2 cellular contexts compared by ENCODE assay signal in the genomic region with DNA sequence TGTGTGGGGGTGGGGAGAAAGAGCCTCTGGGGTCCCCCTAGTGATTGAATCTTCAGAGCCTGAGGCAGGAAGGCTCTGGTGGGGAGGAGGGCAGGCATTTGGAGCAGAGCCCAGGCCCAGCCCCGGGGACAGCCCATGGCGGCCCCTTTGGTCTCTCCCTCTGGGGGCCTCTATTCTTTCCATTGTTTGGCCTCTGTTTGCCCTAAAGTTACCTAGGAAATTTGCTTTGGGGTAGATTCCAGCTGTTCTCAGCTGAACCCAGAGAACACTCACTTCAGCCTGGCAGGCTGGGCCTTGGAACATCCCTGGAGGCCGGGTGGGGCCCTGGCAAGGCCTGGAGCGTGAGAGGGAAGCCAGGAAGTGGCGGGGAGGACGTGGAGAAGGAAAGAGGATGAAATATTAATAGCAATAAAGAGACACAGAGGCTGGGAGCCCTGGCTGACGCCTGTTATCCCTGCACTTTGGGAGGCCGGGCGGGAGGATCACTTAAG.
TF ChIP-seq lines count a peak whose summit lies in the region.

No MANE protein-coding gene starts in this region.

TF ChIP-seq in IMR-90, 13 proteins besides CTCF, POLR2A, EP300 and RAD21:
- TF ChIP-seq MXI1 (IDR thresholded peaks at IDR 0.05; ENCODE audit: borderline replicate concordance, low read depth, low read length) (no peak), MAFK (IDR thresholded peaks at IDR 0.05; ENCODE audit: low read depth, low read length) (no peak)
- TF ChIP-seq, protein P1, sequence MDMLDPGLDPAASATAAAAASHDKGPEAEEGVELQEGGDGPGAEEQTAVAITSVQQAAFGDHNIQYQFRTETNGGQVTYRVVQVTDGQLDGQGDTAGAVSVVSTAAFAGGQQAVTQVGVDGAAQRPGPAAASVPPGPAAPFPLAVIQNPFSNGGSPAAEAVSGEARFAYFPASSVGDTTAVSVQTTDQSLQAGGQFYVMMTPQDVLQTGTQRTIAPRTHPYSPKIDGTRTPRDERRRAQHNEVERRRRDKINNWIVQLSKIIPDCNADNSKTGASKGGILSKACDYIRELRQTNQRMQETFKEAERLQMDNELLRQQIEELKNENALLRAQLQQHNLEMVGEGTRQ (IDR thresholded peaks at IDR 0.05; ENCODE audit: low read depth, low read length), result no peak
TF ChIP-seq in IMR-90: peak in this region for 0.

TF ChIP-seq in endothelial cell of umbilical vein, 7 proteins besides CTCF, POLR2A, EP300 and RAD21:
- TF ChIP-seq FOS (IDR thresholded peaks at IDR 0.05; ENCODE audit: borderline replicate concordance, insufficient read depth, low read length), result no peak
- TF ChIP-seq JUN (IDR thresholded peaks at IDR 0.05; ENCODE audit: borderline replicate concordance, insufficient read depth, insufficient read length, low read depth), result no peak
- TF ChIP-seq MYC (IDR thresholded peaks at IDR 0.05; ENCODE audit: low read depth, low read length), result no peak
- TF ChIP-seq POLR2AphosphoS5 (IDR thresholded peaks at IDR 0.05; ENCODE audit: insufficient read depth, low read depth, low read length), result no peak
- TF ChIP-seq EZH2 (IDR thresholded peaks at IDR 0.05; ENCODE audit: borderline replicate concordance, low read depth, low read length, severe bottlenecking), result no peak
- no peak for TF ChIP-seq GATA2 (IDR thresholded peaks at IDR 0.05; ENCODE audit: insufficient read depth, insufficient read length, low read depth, low read length)
- TF ChIP-seq, protein P2, sequence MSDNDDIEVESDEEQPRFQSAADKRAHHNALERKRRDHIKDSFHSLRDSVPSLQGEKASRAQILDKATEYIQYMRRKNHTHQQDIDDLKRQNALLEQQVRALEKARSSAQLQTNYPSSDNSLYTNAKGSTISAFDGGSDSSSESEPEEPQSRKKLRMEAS (IDR thresholded peaks at IDR 0.05; ENCODE audit: insufficient read depth, insufficient read length), result no peak
